ENCODE assay signal across 1 cellular context in genomic region chr17:44222112-44222869, GRCh38.
TF ChIP-seq lines count a peak whose summit lies in the region.

No MANE protein-coding gene starts in this region.

TF ChIP-seq in HepG2, 621 proteins besides CTCF, POLR2A, EP300 and RAD21 (continues in another document):
- TF ChIP-seq ZNF512 (CRISPR knock-in tag; IDR thresholded peaks at IDR 0.05) (no peak), HOXA5 (CRISPR knock-in tag; IDR thresholded peaks at IDR 0.05) (no peak; the same call in 1 of the 2 replicates), HMGXB4 (CRISPR knock-in tag; IDR thresholded peaks at IDR 0.05; ENCODE audit: borderline replicate concordance in 1 of 2, low read depth in 1 of 2) (peak in 1 of 2 experiments; percentile 54; a peak in 2 of 4 replicates), ARHGAP35 (CRISPR knock-in tag; IDR thresholded peaks at IDR 0.05; ENCODE audit: borderline replicate concordance) (no peak), LCORL (IDR thresholded peaks at IDR 0.05) (no peak), LCORL (CRISPR knock-in tag; IDR thresholded peaks at IDR 0.05) (peak; percentile 50; the same call in 1 of the 2 replicates), KLF15 (CRISPR knock-in tag; IDR thresholded peaks at IDR 0.05; ENCODE audit: borderline replicate concordance) (no peak), PAXIP1 (CRISPR knock-in tag; conservative IDR thresholded peaks at IDR 0.05) (no peak), FOSL1 (CRISPR knock-in tag; IDR thresholded peaks at IDR 0.05; ENCODE audit: borderline replicate concordance) (no peak), EZH2 (conservative IDR thresholded peaks at IDR 0.05; ENCODE audit: low read depth, low read length) (no peak), FOXJ3 (CRISPR knock-in tag; IDR thresholded peaks at IDR 0.05; ENCODE audit: borderline replicate concordance) (no peak), BHLHE40 (IDR thresholded peaks at IDR 0.05; ENCODE audit: low read length) (no peak), HMGXB3 (CRISPR knock-in tag; IDR thresholded peaks at IDR 0.05; ENCODE audit: borderline replicate concordance) (no peak), ZBTB1 (CRISPR knock-in tag; IDR thresholded peaks at IDR 0.05; ENCODE audit: borderline replicate concordance) (no peak), ONECUT2 (CRISPR knock-in tag; IDR thresholded peaks at IDR 0.05) (no peak), ZNF451 (CRISPR knock-in tag; IDR thresholded peaks at IDR 0.05) (no peak), ZNF577 (CRISPR knock-in tag; IDR thresholded peaks at IDR 0.05; ENCODE audit: borderline replicate concordance, low read depth) (no peak), ZNF44 (CRISPR knock-in tag; IDR thresholded peaks at IDR 0.05) (no peak), XRCC5 (optimal IDR thresholded peaks at IDR 0.05; ENCODE audit: low read length) (peak; percentile 14), PHF21A (CRISPR knock-in tag; IDR thresholded peaks at IDR 0.05) (peak; percentile 60), NR3C1 (CRISPR knock-in tag; IDR thresholded peaks at IDR 0.05) (no peak), CCDC6 (CRISPR knock-in tag; IDR thresholded peaks at IDR 0.05) (no peak), ZNF850 (CRISPR knock-in tag; conservative IDR thresholded peaks at IDR 0.05) (no peak), MEIS2 (CRISPR knock-in tag; IDR thresholded peaks at IDR 0.05) (peak; percentile 49; the same call in 1 of the 2 replicates), CAMTA2 (CRISPR knock-in tag; IDR thresholded peaks at IDR 0.05; ENCODE audit: borderline replicate concordance) (no peak), BCLAF1 (IDR thresholded peaks at IDR 0.05) (no peak), ATF5 (CRISPR knock-in tag; IDR thresholded peaks at IDR 0.05; ENCODE audit: low read depth) (no peak), FLYWCH1 (CRISPR knock-in tag; IDR thresholded peaks at IDR 0.05) (no peak), RBM39 (IDR thresholded peaks at IDR 0.05; ENCODE audit: low read depth, low read length, poor library complexity, severe bottlenecking) (peak; percentile 65), ZNF10 (CRISPR knock-in tag; IDR thresholded peaks at IDR 0.05; ENCODE audit: borderline replicate concordance, low read depth) (no peak), SATB2 (CRISPR knock-in tag; IDR thresholded peaks at IDR 0.05) (no peak; the same call in 1 of the 2 replicates), ZNF3 (CRISPR knock-in tag; IDR thresholded peaks at IDR 0.05) (no peak), JUND (CRISPR knock-in tag; IDR thresholded peaks at IDR 0.05) (no peak), CBX5 (CRISPR knock-in tag; IDR thresholded peaks at IDR 0.05; ENCODE audit: borderline replicate concordance) (peak; percentile 52; the same call in 1 of the 2 replicates), KDM6A (CRISPR knock-in tag; IDR thresholded peaks at IDR 0.05; ENCODE audit: low read depth) (no peak), KMT2A (CRISPR knock-in tag; IDR thresholded peaks at IDR 0.05) (no peak; the same call in 1 of the 2 replicates), NFYB (CRISPR knock-in tag; IDR thresholded peaks at IDR 0.05) (peak; percentile 40; the same call in 1 of the 2 replicates), NFE2L2 (IDR thresholded peaks at IDR 0.05; ENCODE audit: low read length) (no peak), TAF1 (CRISPR knock-in tag; IDR thresholded peaks at IDR 0.05) (peak; percentile 45; the same call in 1 of the 2 replicates), RNF219 (CRISPR knock-in tag; IDR thresholded peaks at IDR 0.05) (no peak), SNAI1 (CRISPR knock-in tag; IDR thresholded peaks at IDR 0.05; ENCODE audit: borderline replicate concordance) (no peak), ZNF558 (CRISPR knock-in tag; IDR thresholded peaks at IDR 0.05; ENCODE audit: borderline replicate concordance) (no peak), GMEB2 (CRISPR knock-in tag; IDR thresholded peaks at IDR 0.05; ENCODE audit: low read depth) (no peak), AGO1 (IDR thresholded peaks at IDR 0.05; ENCODE audit: low read depth, low read length, poor library complexity, severe bottlenecking) (peak; percentile 88), HDAC2 (CRISPR knock-in tag; IDR thresholded peaks at IDR 0.05) (no peak), MTF1 (CRISPR knock-in tag; IDR thresholded peaks at IDR 0.05) (no peak), ZKSCAN1 (IDR thresholded peaks at IDR 0.05; ENCODE audit: low read length) (no peak), ZSCAN30 (CRISPR knock-in tag; IDR thresholded peaks at IDR 0.05) (no peak), ZNF7 (CRISPR knock-in tag; IDR thresholded peaks at IDR 0.05) (no peak)
